1 cellular context compared by ENCODE assay signal in the genomic region with DNA sequence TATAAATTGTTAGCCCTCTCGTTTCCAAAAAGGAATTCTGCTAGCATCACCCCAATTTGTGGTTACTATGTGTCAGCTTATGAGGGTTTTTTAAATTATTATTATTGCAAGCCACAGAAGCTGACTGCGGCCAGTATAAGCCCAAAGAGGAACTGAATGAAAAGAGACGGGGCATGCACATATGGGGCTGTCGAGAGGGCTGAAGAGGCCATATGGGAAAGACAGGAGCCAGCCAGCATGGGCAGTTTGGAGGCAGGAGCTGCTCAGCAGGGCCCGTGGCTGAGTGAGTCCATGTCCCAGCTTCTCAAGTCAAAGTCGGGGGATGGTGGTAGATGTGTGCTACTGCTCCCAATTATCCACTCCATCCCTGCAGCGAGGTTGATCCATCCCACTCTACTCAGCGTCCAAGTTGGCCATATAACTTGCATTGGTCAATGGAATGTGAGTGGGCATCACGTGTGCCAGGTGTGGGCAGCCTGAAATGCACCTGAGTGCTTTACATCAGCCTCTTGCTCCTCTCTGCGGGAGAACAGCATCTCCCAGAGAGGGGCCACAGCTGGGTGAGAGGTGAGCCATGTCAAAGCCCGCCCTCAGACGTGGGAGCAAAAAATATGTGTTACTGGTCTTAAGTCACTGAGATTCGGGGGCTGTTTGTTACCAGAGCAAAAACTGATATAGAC.
TF ChIP-seq lines count a peak whose summit lies in the region.

No MANE protein-coding gene starts in this region.

TF ChIP-seq in GM23338, 12 proteins besides CTCF, POLR2A, EP300 and RAD21:
- TF ChIP-seq JUNB (IDR thresholded peaks at IDR 0.05; ENCODE audit: unreplicated experiment) = no peak
- TF ChIP-seq CREB1 (CRISPR knock-in tag; IDR thresholded peaks at IDR 0.05; ENCODE audit: low read depth) = no peak
- no peak for TF ChIP-seq POLR2AphosphoS5 (IDR thresholded peaks at IDR 0.05; ENCODE audit: low read depth)
- TF ChIP-seq, protein P1, sequence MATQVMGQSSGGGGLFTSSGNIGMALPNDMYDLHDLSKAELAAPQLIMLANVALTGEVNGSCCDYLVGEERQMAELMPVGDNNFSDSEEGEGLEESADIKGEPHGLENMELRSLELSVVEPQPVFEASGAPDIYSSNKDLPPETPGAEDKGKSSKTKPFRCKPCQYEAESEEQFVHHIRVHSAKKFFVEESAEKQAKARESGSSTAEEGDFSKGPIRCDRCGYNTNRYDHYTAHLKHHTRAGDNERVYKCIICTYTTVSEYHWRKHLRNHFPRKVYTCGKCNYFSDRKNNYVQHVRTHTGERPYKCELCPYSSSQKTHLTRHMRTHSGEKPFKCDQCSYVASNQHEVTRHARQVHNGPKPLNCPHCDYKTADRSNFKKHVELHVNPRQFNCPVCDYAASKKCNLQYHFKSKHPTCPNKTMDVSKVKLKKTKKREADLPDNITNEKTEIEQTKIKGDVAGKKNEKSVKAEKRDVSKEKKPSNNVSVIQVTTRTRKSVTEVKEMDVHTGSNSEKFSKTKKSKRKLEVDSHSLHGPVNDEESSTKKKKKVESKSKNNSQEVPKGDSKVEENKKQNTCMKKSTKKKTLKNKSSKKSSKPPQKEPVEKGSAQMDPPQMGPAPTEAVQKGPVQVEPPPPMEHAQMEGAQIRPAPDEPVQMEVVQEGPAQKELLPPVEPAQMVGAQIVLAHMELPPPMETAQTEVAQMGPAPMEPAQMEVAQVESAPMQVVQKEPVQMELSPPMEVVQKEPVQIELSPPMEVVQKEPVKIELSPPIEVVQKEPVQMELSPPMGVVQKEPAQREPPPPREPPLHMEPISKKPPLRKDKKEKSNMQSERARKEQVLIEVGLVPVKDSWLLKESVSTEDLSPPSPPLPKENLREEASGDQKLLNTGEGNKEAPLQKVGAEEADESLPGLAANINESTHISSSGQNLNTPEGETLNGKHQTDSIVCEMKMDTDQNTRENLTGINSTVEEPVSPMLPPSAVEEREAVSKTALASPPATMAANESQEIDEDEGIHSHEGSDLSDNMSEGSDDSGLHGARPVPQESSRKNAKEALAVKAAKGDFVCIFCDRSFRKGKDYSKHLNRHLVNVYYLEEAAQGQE (IDR thresholded peaks at IDR 0.05; ENCODE audit: unreplicated experiment) = no peak
- TF ChIP-seq, protein P2, sequence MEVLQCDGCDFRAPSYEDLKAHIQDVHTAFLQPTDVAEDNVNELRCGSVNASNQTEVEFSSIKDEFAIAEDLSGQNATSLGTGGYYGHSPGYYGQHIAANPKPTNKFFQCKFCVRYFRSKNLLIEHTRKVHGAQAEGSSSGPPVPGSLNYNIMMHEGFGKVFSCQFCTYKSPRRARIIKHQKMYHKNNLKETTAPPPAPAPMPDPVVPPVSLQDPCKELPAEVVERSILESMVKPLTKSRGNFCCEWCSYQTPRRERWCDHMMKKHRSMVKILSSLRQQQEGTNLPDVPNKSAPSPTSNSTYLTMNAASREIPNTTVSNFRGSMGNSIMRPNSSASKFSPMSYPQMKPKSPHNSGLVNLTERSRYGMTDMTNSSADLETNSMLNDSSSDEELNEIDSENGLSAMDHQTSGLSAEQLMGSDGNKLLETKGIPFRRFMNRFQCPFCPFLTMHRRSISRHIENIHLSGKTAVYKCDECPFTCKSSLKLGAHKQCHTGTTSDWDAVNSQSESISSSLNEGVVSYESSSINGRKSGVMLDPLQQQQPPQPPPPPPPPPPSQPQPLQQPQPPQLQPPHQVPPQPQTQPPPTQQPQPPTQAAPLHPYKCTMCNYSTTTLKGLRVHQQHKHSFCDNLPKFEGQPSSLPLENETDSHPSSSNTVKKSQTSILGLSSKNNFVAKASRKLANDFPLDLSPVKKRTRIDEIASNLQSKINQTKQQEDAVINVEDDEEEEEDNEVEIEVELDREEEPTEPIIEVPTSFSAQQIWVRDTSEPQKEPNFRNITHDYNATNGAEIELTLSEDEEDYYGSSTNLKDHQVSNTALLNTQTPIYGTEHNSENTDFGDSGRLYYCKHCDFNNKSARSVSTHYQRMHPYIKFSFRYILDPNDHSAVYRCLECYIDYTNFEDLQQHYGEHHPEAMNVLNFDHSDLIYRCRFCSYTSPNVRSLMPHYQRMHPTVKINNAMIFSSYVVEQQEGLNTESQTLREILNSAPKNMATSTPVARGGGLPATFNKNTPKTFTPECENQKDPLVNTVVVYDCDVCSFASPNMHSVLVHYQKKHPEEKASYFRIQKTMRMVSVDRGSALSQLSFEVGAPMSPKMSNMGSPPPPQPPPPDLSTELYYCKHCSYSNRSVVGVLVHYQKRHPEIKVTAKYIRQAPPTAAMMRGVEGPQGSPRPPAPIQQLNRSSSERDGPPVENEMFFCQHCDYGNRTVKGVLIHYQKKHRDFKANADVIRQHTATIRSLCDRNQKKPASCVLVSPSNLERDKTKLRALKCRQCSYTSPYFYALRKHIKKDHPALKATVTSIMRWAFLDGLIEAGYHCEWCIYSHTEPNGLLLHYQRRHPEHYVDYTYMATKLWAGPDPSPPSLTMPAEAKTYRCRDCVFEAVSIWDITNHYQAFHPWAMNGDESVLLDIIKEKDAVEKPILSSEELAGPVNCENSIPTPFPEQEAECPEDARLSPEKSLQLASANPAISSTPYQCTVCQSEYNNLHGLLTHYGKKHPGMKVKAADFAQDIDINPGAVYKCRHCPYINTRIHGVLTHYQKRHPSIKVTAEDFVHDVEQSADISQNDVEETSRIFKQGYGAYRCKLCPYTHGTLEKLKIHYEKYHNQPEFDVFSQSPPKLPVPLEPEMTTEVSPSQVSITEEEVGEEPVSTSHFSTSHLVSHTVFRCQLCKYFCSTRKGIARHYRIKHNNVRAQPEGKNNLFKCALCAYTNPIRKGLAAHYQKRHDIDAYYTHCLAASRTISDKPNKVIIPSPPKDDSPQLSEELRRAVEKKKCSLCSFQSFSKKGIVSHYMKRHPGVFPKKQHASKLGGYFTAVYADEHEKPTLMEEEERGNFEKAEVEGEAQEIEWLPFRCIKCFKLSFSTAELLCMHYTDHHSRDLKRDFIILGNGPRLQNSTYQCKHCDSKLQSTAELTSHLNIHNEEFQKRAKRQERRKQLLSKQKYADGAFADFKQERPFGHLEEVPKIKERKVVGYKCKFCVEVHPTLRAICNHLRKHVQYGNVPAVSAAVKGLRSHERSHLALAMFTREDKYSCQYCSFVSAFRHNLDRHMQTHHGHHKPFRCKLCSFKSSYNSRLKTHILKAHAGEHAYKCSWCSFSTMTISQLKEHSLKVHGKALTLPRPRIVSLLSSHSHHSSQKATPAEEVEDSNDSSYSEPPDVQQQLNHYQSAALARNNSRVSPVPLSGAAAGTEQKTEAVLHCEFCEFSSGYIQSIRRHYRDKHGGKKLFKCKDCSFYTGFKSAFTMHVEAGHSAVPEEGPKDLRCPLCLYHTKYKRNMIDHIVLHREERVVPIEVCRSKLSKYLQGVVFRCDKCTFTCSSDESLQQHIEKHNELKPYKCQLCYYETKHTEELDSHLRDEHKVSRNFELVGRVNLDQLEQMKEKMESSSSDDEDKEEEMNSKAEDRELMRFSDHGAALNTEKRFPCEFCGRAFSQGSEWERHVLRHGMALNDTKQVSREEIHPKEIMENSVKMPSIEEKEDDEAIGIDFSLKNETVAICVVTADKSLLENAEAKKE (CRISPR knock-in tag; IDR thresholded peaks at IDR 0.05) = no peak
- TF ChIP-seq EZH2phosphoT487 (IDR thresholded peaks at IDR 0.05; ENCODE audit: unreplicated experiment) = no peak
